Comparison of ENCODE assay signal across 23 cellular contexts in genomic region chr13:32938907-32939306, GRCh38.
DNase-seq lines count a peak whose midpoint lies in the region; TF ChIP-seq lines count a peak whose summit lies in the region.
"Had no signal": no experiment of that assay in that cellular context is flagged by ENCODE, and none has a peak within 500 bp of the region (broad histone marks: within the 10 kb centered on the region; RNA-seq: fewer than 3 reads in every experiment).

No MANE protein-coding gene starts in this region.

- H3K4me2 ChIP-seq in H9 (ENCODE audit: insufficient read depth, insufficient read length, low read length): no peak overlapping the region

- no peak overlapping the region for H2BK5ac ChIP-seq in H9 (ENCODE audit: insufficient read length, low read length)

- H3K23ac ChIP-seq in H9 (ENCODE audit: insufficient read length, low read depth, low read length): no peak overlapping the region

- no peaks in the 10 kb centered on the region; a peak in 1 of 7 replicates for H3K36me3 Mint-ChIP-seq in H9 (ENCODE audit: insufficient read depth in 1 of 3, low read depth in 3 of 3)
- H3K36me3 Mint-ChIP-seq: CD4-positive, alpha-beta memory T cell; mesothelial cell of epicardium had no signal

- no peak overlapping the region for H3K4ac ChIP-seq in H9 (ENCODE audit: low read depth, low read length)

- H3K27me3 Mint-ChIP-seq in H9 (ENCODE audit: low read depth): no peaks in the 10 kb centered on the region; the same call in none of the 2 replicates

- no peak overlapping the region for H3K56ac ChIP-seq in H9 (ENCODE audit: insufficient read length, low read depth, low read length)

- no peaks in the 10 kb centered on the region for H3K4me1 ChIP-seq in H9 (ENCODE audit: insufficient read depth, low read length)
- H3K4me1 ChIP-seq: right atrium auricular region, upper lobe of right lung had no signal

- no peaks in the 10 kb centered on the region for H3K36me3 ChIP-seq in brain microvascular endothelial cell (replicated peaks)
- H3K36me3 ChIP-seq: right atrium auricular region, SJCRH30, upper lobe of right lung had no signal

- no peak for TF ChIP-seq CTCF in brain microvascular endothelial cell (IDR thresholded peaks at IDR 0.05; ENCODE audit: low read depth, low read length, missing control alignments)
- TF ChIP-seq CTCF in H9 (conservative IDR thresholded peaks at IDR 0.05): no peak

- H3K27ac Mint-ChIP-seq in H9: peak overlapping the region in 1 of 3 experiments; percentile 52; a peak in 1 of 7 replicates
- H3K27ac Mint-ChIP-seq: CD4-positive, alpha-beta memory T cell; mesothelial cell of epicardium; T-helper 2 cell treated with Interferon-gamma antibody and Interleukin-4, amounts not matched to agents 5 μg/mL and 100 μg/mL, for 36 hours had no signal

- H3K23me2 ChIP-seq in H9 (ENCODE audit: insufficient read length, low read depth, low read length, poor library complexity, severe bottlenecking): no peaks in the 10 kb centered on the region

- no peak overlapping the region for H4K91ac ChIP-seq in H9 (ENCODE audit: insufficient read length, low read depth, low read length)

- H3T11ph ChIP-seq in H9 (ENCODE audit: low read length): no peak overlapping the region

- no peaks in the 10 kb centered on the region for H3K79me2 ChIP-seq in H9 (ENCODE audit: insufficient read depth, low read length)

- no peak overlapping the region for H3K14ac ChIP-seq in H9 (ENCODE audit: insufficient read depth, low read length)

- no peak overlapping the region for H2BK12ac ChIP-seq in H9 (ENCODE audit: insufficient read length, low read depth, low read length)

- in situ Hi-C loops in brain microvascular endothelial cell (cut with HindIII; ENCODE audit: low pct_ligation_motif_present, low sequenced_read_pairs): no loop called here

- H4K5ac ChIP-seq in H9 (ENCODE audit: insufficient read length, low read depth, low read length): no peak overlapping the region

- H2BK120ac ChIP-seq in H9 (ENCODE audit: low read depth, low read length, poor library complexity, severe bottlenecking): no peak overlapping the region

- no peak overlapping the region for H3K4me3 ChIP-seq in brain microvascular endothelial cell (ENCODE audit: low read depth, low read length)
- H3K4me3 ChIP-seq: right atrium auricular region, SJCRH30, upper lobe of right lung had no signal

- H3K4me3 Mint-ChIP-seq in H9: no peak overlapping the region
- H3K4me3 Mint-ChIP-seq: CD4-positive, alpha-beta memory T cell; mesothelial cell of epicardium; neural crest cell; T-helper 2 cell treated with Interferon-gamma antibody and Interleukin-4, amounts not matched to agents 5 μg/mL and 100 μg/mL, for 36 hours had no signal

- no peak overlapping the region for H3K18ac ChIP-seq in H9 (ENCODE audit: insufficient read length, low read depth, low read length)

- H2AK5ac ChIP-seq in H9 (ENCODE audit: insufficient read length, low read length): no peak overlapping the region

- H3K9me3 ChIP-seq in H9 (ENCODE audit: control insufficient read depth, low read depth, low read length): no peaks in the 10 kb centered on the region
- H3K9me3 ChIP-seq: right atrium auricular region, SJCRH30, upper lobe of right lung had no signal

- no CpG with 5 or more reads among the region's 2 CpGs for WGBS in H9 (ENCODE audit: extremely low coverage, insufficient read length, low lambda C conversion rate)

- H4K8ac ChIP-seq in H9 (replicated peaks; ENCODE audit: insufficient read length, low read depth, low read length): no peak overlapping the region

- H3K27ac ChIP-seq in brain microvascular endothelial cell (peak overlapping the region; percentile 22), H9 (ENCODE audit: insufficient read length, low read depth, low read length) (no peak overlapping the region)
- H3K27ac ChIP-seq: right atrium auricular region, SJCRH30, upper lobe of right lung had no signal

- no peak overlapping the region for H3K9ac ChIP-seq in H9 (ENCODE audit: extremely low read depth, insufficient read length, low read length)

- no peaks in the 10 kb centered on the region for H3K4me1 Mint-ChIP-seq in H9
- H3K4me1 Mint-ChIP-seq: CD4-positive, alpha-beta memory T cell; neural crest cell had no signal

- no peaks in the 10 kb centered on the region for H3K27me3 ChIP-seq in brain microvascular endothelial cell (replicated peaks)
- no peaks in the 10 kb centered on the region for H3K27me3 ChIP-seq in H9 (ENCODE audit: insufficient read depth, low read length)
- H3K27me3 ChIP-seq: right atrium auricular region, SJCRH30, upper lobe of right lung had no signal

- no peaks in the 10 kb centered on the region for H3K79me1 ChIP-seq in H9 (ENCODE audit: insufficient read depth, low read depth, low read length, poor library complexity, severe bottlenecking)

- H2BK20ac ChIP-seq in H9 (ENCODE audit: low read depth, low read length, poor library complexity, severe bottlenecking): no peak overlapping the region

- H4K20me1 ChIP-seq in H9 (ENCODE audit: control insufficient read depth, insufficient read depth, insufficient read length): no peaks in the 10 kb centered on the region

- H2AFZ ChIP-seq in H9 (ENCODE audit: low read length): no peak overlapping the region

- no peak overlapping the region for H2BK15ac ChIP-seq in H9 (ENCODE audit: low read depth, low read length)

- peaks cover 3 to 12% of the 10 kb centered on the region in 2 experiments; a peak in 2 of 5 replicates for H3K9me3 Mint-ChIP-seq in H9

- peak; percentile 8 for DNase-seq in A172 (ENCODE audit: low spot score)
- peak; percentile 64 for DNase-seq in HCEC 1CT
- peak; percentile 73 for DNase-seq in brain microvascular endothelial cell
- peak; percentile 71 for DNase-seq in glomerular visceral epithelial cell (ENCODE audit: extremely low spot score)
- no peak for DNase-seq in HuH-7.5 (ENCODE audit: low spot score)
- DNase-seq in Ammon's horn (ENCODE audit: low spot score): no peak
- no peak for DNase-seq in H9
- no peak for DNase-seq in central memory CD4-positive, alpha-beta T cell
- DNase-seq: activated CD4-positive, alpha-beta T cell treated with anti-CD3 and anti-CD28 coated beads for 1 hour; activated CD8-positive, alpha-beta memory T cell treated with anti-CD3 and anti-CD28 coated beads, Interleukin-2, amount 50 U/mL, for 48 hours; aorta; CD4-positive, alpha-beta memory T cell; cortex of kidney; kidney; NCI-H1048; NCI-H526 treated with DMSO at 0.1 percent for 48 hours; SJCRH30; stimulated activated naive CD8-positive, alpha-beta T cell treated with anti-CD3 and anti-CD28 coated beads, Interleukin-15, Interleukin-2, amounts not matched to agents 100 U/mL and 50 U/mL, for 24 hours; upper lobe of right lung had no signal

Comparison
In these comparisons a context has a peak if more than half of its experiments do, and no peak if none do; other contexts are left out.
1. DNase-seq: peak in A172 (single experiment), HCEC 1CT (single experiment), brain microvascular endothelial cell (single experiment) and glomerular visceral epithelial cell (single experiment); none in HuH-7.5 (single experiment), Ammon's horn (single experiment), H9 (single experiment) and central memory CD4-positive, alpha-beta T cell (single experiment).